Comparison of ENCODE assay signal across 8 cellular contexts in genomic region chr19:51108805-51109146, GRCh38.
DNase-seq lines count a peak whose midpoint lies in the region; ATAC-seq and FAIRE-seq lines count a peak whose summit lies in the region.

No MANE protein-coding gene starts in this region.

- peak overlapping the region; percentile 95 for H3K27ac Mint-ChIP-seq in activated T-cell treated with anti-CD3 and anti-CD28 coated beads, Interleukin-2, amount 50 U/mL, for 24 hours
- peak overlapping the region; percentile 90 for H3K27ac Mint-ChIP-seq in activated naive CD4-positive, alpha-beta T cell treated with anti-CD3 and anti-CD28 coated beads, Interleukin-2, amount 10 ng/mL, durations not matched to agents 7 days and 5 days
- H3K27ac Mint-ChIP-seq in stimulated activated naive CD8-positive, alpha-beta T cell treated with anti-CD3 and anti-CD28 coated beads, Interleukin-15, amount 100 ng/mL, for 72 hours: peak overlapping the region; percentile 95 to 97

- peak overlapping the region; percentile 97 for H3K4me3 Mint-ChIP-seq in activated T-cell treated with anti-CD3 and anti-CD28 coated beads, Interleukin-2, amount 50 U/mL, for 24 hours
- H3K4me3 Mint-ChIP-seq in activated naive CD4-positive, alpha-beta T cell treated with anti-CD3 and anti-CD28 coated beads, Interleukin-2, amount 10 ng/mL, durations not matched to agents 7 days and 5 days: peak overlapping the region; percentile 84
- H3K4me3 Mint-ChIP-seq in stimulated activated naive CD8-positive, alpha-beta T cell treated with anti-CD3 and anti-CD28 coated beads, Interleukin-15, amount 100 ng/mL, for 72 hours: peak overlapping the region; percentile 88 to 96

- H3K9me3 ChIP-seq in iPS-18c (ENCODE audit: control insufficient read depth, insufficient read depth, low read length): no peaks in the 10 kb centered on the region

- peak overlapping the region; percentile 86 for H3K4me3 ChIP-seq in iPS-18c (ENCODE audit: insufficient read depth, low read depth, low read length)

- CTCF ChIA-PET in activated naive CD4-positive, alpha-beta T cell treated with anti-CD3 and anti-CD28 coated beads, Interleukin-2, amount 10 ng/mL, durations not matched to agents 7 days and 5 days (lab: Charles Lee): no interaction called here

- H3K4me1 Mint-ChIP-seq in activated T-cell treated with anti-CD3 and anti-CD28 coated beads, Interleukin-2, amount 50 U/mL, for 24 hours (ENCODE audit: low read depth): peaks cover 41% of the 10 kb centered on the region
- H3K4me1 Mint-ChIP-seq in activated naive CD4-positive, alpha-beta T cell treated with anti-CD3 and anti-CD28 coated beads, Interleukin-2, amount 10 ng/mL, durations not matched to agents 7 days and 5 days: peaks cover 42% of the 10 kb centered on the region
- peaks cover 44% of the 10 kb centered on the region for H3K4me1 Mint-ChIP-seq in stimulated activated naive CD8-positive, alpha-beta T cell treated with anti-CD3 and anti-CD28 coated beads, Interleukin-15, amount 100 ng/mL, for 72 hours

- DNase-seq in activated T-cell treated with anti-CD3 and anti-CD28 coated beads, Interleukin-2, amount 50 U/mL, for 24 hours: no peak
- DNase-seq in activated T-cell treated with anti-CD3 and anti-CD28 coated beads, Interleukin-2, amount 50 U/mL, for 1 hour: no peak
- DNase-seq in activated naive CD4-positive, alpha-beta T cell treated with anti-CD3 and anti-CD28 coated beads, Interleukin-2, amount 10 ng/mL, durations not matched to agents 7 days and 5 days: no peak
- no peak for DNase-seq in stimulated activated naive CD8-positive, alpha-beta T cell treated with anti-CD3 and anti-CD28 coated beads, Interleukin-15, amount 100 ng/mL, for 72 hours
- DNase-seq in RCC 7860 (ENCODE audit: low spot score): no peak
- DNase-seq in NCI-H2029 treated with DMSO at 0.1 percent for 48 hours (lab: John Stamatoyannopoulos, UW): no peak

- peak; percentile 7 for ATAC-seq in HG03108 (IDR thresholded peaks at IDR 0.05; ENCODE audit: unreplicated experiment)
- ATAC-seq in stimulated activated naive CD8-positive, alpha-beta T cell treated with anti-CD3 and anti-CD28 coated beads, Interleukin-15, amount 100 ng/mL, for 72 hours: peak; percentile 41

- no peak for FAIRE-seq in RCC 7860 (lab: Jason Lieb, UNC)

- H3K27me3 Mint-ChIP-seq in activated T-cell treated with anti-CD3 and anti-CD28 coated beads, Interleukin-2, amount 50 U/mL, for 24 hours: no peaks in the 10 kb centered on the region
- H3K27me3 Mint-ChIP-seq in activated naive CD4-positive, alpha-beta T cell treated with anti-CD3 and anti-CD28 coated beads, Interleukin-2, amount 10 ng/mL, durations not matched to agents 7 days and 5 days: no peaks in the 10 kb centered on the region
- H3K27me3 Mint-ChIP-seq in stimulated activated naive CD8-positive, alpha-beta T cell treated with anti-CD3 and anti-CD28 coated beads, Interleukin-15, amount 100 ng/mL, for 72 hours: no peaks in the 10 kb centered on the region

- no peaks in the 10 kb centered on the region for H3K9me3 Mint-ChIP-seq in activated T-cell treated with anti-CD3 and anti-CD28 coated beads, Interleukin-2, amount 50 U/mL, for 24 hours
- H3K9me3 Mint-ChIP-seq in activated naive CD4-positive, alpha-beta T cell treated with anti-CD3 and anti-CD28 coated beads, Interleukin-2, amount 10 ng/mL, durations not matched to agents 7 days and 5 days: no peaks in the 10 kb centered on the region
- no peaks in the 10 kb centered on the region for H3K9me3 Mint-ChIP-seq in stimulated activated naive CD8-positive, alpha-beta T cell treated with anti-CD3 and anti-CD28 coated beads, Interleukin-15, amount 100 ng/mL, for 72 hours

- peaks cover 38% of the 10 kb centered on the region for H3K36me3 Mint-ChIP-seq in activated T-cell treated with anti-CD3 and anti-CD28 coated beads, Interleukin-2, amount 50 U/mL, for 24 hours (ENCODE audit: low read depth)
- peaks cover 26% of the 10 kb centered on the region for H3K36me3 Mint-ChIP-seq in activated naive CD4-positive, alpha-beta T cell treated with anti-CD3 and anti-CD28 coated beads, Interleukin-2, amount 10 ng/mL, durations not matched to agents 7 days and 5 days
